1 cellular context compared by ENCODE assay signal in the genomic region with DNA sequence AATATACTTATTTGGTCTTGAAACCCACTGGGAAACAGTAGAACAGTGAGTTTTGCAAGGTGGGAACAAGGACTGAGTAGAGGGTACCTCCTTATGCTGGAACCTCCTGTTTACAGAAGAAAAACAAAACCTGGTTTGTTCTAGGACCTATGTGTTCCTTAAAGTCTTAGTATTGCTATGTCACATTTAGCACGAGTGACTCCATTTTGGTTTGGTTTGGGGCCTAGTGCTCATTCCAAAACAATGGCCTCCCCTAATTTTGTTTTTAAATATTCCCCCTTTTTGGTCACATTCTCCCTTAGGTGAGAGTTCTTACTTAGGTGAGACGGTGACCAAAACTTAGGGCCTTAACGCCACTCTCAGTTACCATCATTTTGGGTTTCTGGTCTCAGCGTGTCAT.
TF ChIP-seq lines count a peak whose summit lies in the region.

No MANE protein-coding gene starts in this region.

TF ChIP-seq in K562, 482 proteins besides CTCF, POLR2A, EP300 and RAD21 (continued from another document and continues in another):
- TF ChIP-seq, protein P1, sequence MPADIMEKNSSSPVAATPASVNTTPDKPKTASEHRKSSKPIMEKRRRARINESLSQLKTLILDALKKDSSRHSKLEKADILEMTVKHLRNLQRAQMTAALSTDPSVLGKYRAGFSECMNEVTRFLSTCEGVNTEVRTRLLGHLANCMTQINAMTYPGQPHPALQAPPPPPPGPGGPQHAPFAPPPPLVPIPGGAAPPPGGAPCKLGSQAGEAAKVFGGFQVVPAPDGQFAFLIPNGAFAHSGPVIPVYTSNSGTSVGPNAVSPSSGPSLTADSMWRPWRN (IDR thresholded peaks at IDR 0.05; ENCODE audit: low read depth), result no peak
- no peak for TF ChIP-seq ZNF518B (CRISPR knock-in tag; IDR thresholded peaks at IDR 0.05)
- peak; percentile 81; the same call in 1 of the 2 replicates for TF ChIP-seq ILK (tag; IDR thresholded peaks at IDR 0.05; ENCODE audit: borderline replicate concordance, low read depth)
- no peak for TF ChIP-seq ZNF639 (CRISPR knock-in tag; conservative IDR thresholded peaks at IDR 0.05 in 1 of 2, IDR thresholded peaks at IDR 0.05 in 1 of 2)
- no peak for TF ChIP-seq RREB1 (CRISPR knock-in tag; IDR thresholded peaks at IDR 0.05)
- no peak for TF ChIP-seq FUS (optimal IDR thresholded peaks at IDR 0.05; ENCODE audit: low read depth, low read length)
- TF ChIP-seq HMGN3 (IDR thresholded peaks at IDR 0.05; ENCODE audit: borderline replicate concordance, extremely low read depth, insufficient read length, low read depth, low read length), result no peak
- 0 out of 2 replicates have a peak, but pooled peaks have one; percentile 23 for TF ChIP-seq THAP7 (CRISPR knock-in tag; IDR thresholded peaks at IDR 0.05)
- no peak for TF ChIP-seq ZNF224 (CRISPR knock-in tag; IDR thresholded peaks at IDR 0.05)
- TF ChIP-seq ZFP1 (CRISPR knock-in tag; IDR thresholded peaks at IDR 0.05), result peak; percentile 69; the same call in 1 of the 2 replicates
- no peak for TF ChIP-seq MXD1 (CRISPR knock-in tag; IDR thresholded peaks at IDR 0.05; ENCODE audit: borderline replicate concordance, poor library complexity, severe bottlenecking)
- no peak for TF ChIP-seq MIER1 (IDR thresholded peaks at IDR 0.05; ENCODE audit: low read depth)
- TF ChIP-seq MBD2 (IDR thresholded peaks at IDR 0.05; ENCODE audit: borderline replicate concordance, low read depth), result no peak
- TF ChIP-seq CBX2 (IDR thresholded peaks at IDR 0.05; ENCODE audit: insufficient read depth, low read length, poor library complexity, severe bottlenecking), result no peak
- peak; percentile 63 for TF ChIP-seq TAF7 (tag; IDR thresholded peaks at IDR 0.05)
- TF ChIP-seq ZNF77 (CRISPR knock-in tag; IDR thresholded peaks at IDR 0.05), result no peak
- no peak for TF ChIP-seq SMAD1 (IDR thresholded peaks at IDR 0.05; ENCODE audit: low read depth, low read length, partially characterized antibody)
- TF ChIP-seq, protein P2, sequence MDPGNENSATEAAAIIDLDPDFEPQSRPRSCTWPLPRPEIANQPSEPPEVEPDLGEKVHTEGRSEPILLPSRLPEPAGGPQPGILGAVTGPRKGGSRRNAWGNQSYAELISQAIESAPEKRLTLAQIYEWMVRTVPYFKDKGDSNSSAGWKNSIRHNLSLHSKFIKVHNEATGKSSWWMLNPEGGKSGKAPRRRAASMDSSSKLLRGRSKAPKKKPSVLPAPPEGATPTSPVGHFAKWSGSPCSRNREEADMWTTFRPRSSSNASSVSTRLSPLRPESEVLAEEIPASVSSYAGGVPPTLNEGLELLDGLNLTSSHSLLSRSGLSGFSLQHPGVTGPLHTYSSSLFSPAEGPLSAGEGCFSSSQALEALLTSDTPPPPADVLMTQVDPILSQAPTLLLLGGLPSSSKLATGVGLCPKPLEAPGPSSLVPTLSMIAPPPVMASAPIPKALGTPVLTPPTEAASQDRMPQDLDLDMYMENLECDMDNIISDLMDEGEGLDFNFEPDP (CRISPR knock-in tag; IDR thresholded peaks at IDR 0.05), result 0 out of 2 replicates have a peak, but pooled peaks have one; percentile 74
- TF ChIP-seq SRF (CRISPR knock-in tag; IDR thresholded peaks at IDR 0.05), result no peak
- no peak for TF ChIP-seq MNT (conservative IDR thresholded peaks at IDR 0.05)
- TF ChIP-seq, protein P3, sequence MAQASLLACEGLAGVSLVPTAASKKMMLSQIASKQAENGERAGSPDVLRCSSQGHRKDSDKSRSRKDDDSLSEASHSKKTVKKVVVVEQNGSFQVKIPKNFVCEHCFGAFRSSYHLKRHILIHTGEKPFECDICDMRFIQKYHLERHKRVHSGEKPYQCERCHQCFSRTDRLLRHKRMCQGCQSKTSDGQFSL (CRISPR knock-in tag; IDR thresholded peaks at IDR 0.05), result no peak
- TF ChIP-seq, protein P3 (tag; IDR thresholded peaks at IDR 0.05), result peak in 1 of 2 experiments; percentile 88; a peak in 2 of 4 replicates
- TF ChIP-seq ZFX (CRISPR knock-in tag; IDR thresholded peaks at IDR 0.05), result no peak
- TF ChIP-seq GATA2 (CRISPR knock-in tag; IDR thresholded peaks at IDR 0.05), result no peak
- TF ChIP-seq, protein P4, sequence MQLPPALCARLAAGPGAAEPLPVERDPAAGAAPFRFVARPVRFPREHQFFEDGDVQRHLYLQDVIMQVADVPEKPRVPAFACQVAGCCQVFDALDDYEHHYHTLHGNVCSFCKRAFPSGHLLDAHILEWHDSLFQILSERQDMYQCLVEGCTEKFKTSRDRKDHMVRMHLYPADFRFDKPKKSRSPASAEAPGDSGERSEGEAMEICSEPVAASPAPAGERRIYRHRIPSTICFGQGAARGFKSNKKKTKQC (CRISPR knock-in tag; IDR thresholded peaks at IDR 0.05), result no peak
- TF ChIP-seq ERF (CRISPR knock-in tag; IDR thresholded peaks at IDR 0.05), result 0 out of 2 replicates have a peak, but pooled peaks have one; percentile 47
- no peak for TF ChIP-seq RBM15 (IDR thresholded peaks at IDR 0.05; ENCODE audit: insufficient read depth, low read length)
- TF ChIP-seq KAT8 (IDR thresholded peaks at IDR 0.05; ENCODE audit: low read depth), result no peak
- TF ChIP-seq, protein P5, sequence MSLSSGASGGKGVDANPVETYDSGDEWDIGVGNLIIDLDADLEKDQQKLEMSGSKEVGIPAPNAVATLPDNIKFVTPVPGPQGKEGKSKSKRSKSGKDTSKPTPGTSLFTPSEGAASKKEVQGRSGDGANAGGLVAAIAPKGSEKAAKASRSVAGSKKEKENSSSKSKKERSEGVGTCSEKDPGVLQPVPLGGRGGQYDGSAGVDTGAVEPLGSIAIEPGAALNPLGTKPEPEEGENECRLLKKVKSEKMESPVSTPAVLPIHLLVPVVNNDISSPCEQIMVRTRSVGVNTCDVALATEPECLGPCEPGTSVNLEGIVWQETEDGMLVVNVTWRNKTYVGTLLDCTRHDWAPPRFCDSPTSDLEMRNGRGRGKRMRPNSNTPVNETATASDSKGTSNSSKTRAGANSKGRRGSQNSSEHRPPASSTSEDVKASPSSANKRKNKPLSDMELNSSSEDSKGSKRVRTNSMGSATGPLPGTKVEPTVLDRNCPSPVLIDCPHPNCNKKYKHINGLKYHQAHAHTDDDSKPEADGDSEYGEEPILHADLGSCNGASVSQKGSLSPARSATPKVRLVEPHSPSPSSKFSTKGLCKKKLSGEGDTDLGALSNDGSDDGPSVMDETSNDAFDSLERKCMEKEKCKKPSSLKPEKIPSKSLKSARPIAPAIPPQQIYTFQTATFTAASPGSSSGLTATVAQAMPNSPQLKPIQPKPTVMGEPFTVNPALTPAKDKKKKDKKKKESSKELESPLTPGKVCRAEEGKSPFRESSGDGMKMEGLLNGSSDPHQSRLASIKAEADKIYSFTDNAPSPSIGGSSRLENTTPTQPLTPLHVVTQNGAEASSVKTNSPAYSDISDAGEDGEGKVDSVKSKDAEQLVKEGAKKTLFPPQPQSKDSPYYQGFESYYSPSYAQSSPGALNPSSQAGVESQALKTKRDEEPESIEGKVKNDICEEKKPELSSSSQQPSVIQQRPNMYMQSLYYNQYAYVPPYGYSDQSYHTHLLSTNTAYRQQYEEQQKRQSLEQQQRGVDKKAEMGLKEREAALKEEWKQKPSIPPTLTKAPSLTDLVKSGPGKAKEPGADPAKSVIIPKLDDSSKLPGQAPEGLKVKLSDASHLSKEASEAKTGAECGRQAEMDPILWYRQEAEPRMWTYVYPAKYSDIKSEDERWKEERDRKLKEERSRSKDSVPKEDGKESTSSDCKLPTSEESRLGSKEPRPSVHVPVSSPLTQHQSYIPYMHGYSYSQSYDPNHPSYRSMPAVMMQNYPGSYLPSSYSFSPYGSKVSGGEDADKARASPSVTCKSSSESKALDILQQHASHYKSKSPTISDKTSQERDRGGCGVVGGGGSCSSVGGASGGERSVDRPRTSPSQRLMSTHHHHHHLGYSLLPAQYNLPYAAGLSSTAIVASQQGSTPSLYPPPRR (CRISPR knock-in tag; IDR thresholded peaks at IDR 0.05; ENCODE audit: borderline replicate concordance), result no peak
- no peak for TF ChIP-seq NR1H2 (CRISPR knock-in tag; IDR thresholded peaks at IDR 0.05)
- TF ChIP-seq BDP1 (IDR thresholded peaks at IDR 0.05; ENCODE audit: insufficient read depth, insufficient read length), result no peak
